10 cellular contexts compared by ENCODE assay signal in the genomic region with DNA sequence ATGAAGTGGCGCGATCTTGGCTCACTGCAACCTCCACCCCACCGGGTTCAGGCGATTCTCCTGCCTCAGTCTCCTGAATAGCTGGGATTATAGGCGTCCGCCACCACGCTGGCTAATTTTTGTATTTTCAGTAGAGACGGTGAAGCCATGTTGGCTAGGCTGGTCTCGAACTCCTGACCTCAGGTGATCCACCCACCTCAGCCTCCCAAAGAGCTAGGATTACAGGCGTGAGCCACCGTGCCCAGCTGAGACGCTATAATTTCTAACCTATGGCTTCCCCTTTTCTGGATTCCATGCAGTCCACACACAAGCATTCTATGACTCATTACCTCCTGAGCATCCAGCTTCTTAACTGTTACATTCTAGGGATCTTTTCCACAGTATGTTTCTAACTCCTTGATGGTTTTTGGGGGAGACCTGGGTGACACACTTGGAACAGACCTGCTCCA. TPM values are rescaled to one million over a fixed set of nuclear protein-coding genes. Genes with fewer than 3 reads are reported as not detected.
DNase-seq lines count a peak whose midpoint lies in the region; ATAC-seq and TF ChIP-seq lines count a peak whose summit lies in the region.
"Had no signal": no experiment of that assay in that cellular context is flagged by ENCODE, and none has a peak within 500 bp of the region (broad histone marks: within the 10 kb centered on the region; RNA-seq: fewer than 3 reads in every experiment).

No MANE protein-coding gene starts in this region.

- H3K4me1 Mint-ChIP-seq in T-helper 2 cell treated with Interferon-gamma antibody and Interleukin-4, amounts not matched to agents 5 μg/mL and 100 μg/mL, for 36 hours (ENCODE audit: low read depth), result peaks cover 18% of the 10 kb centered on the region
- H3K4me1 Mint-ChIP-seq in T-helper 17 cell, result peaks cover 23% of the 10 kb centered on the region
- H3K4me1 Mint-ChIP-seq in stimulated activated memory B cell treated with anti-CD40 and anti-IgM and Interleukin-4, amounts not matched to agents 10 μg/mL and 1 μg/mL and 100 μg/mL, for 72 hours, result peaks cover 58% of the 10 kb centered on the region

- DNase-seq in T-helper 2 cell treated with Interferon-gamma antibody and Interleukin-4, amounts not matched to agents 5 μg/mL and 100 μg/mL, for 36 hours (ENCODE audit: low spot score), result no peak
- DNase-seq in T-helper 2 cell, result no peak
- no peak for DNase-seq in T-helper 17 cell
- DNase-seq in fibroblast of the aortic adventitia (ENCODE audit: low read depth), result peak; percentile 78
- DNase-seq in GOT3 (lab: John Stamatoyannopoulos, UW), result no peak
- no peak for DNase-seq in GF-D8 (lab: John Stamatoyannopoulos, UW)
- DNase-seq: heart right ventricle had no signal

- H3K4me3 Mint-ChIP-seq in T-helper 2 cell treated with Interferon-gamma antibody and Interleukin-4, amounts not matched to agents 5 μg/mL and 100 μg/mL, for 36 hours, result no peak overlapping the region
- H3K4me3 Mint-ChIP-seq in T-helper 17 cell, result no peak overlapping the region
- H3K4me3 Mint-ChIP-seq in stimulated activated memory B cell treated with anti-CD40 and anti-IgM and Interleukin-4, amounts not matched to agents 10 μg/mL and 1 μg/mL and 100 μg/mL, for 72 hours, result no peak overlapping the region

- TF ChIP-seq CTCF in fibroblast of the aortic adventitia (IDR thresholded peaks at IDR 0.05; ENCODE audit: insufficient read depth, low read length), result no peak

- no peaks in the 10 kb centered on the region for H3K27me3 Mint-ChIP-seq in T-helper 2 cell treated with Interferon-gamma antibody and Interleukin-4, amounts not matched to agents 5 μg/mL and 100 μg/mL, for 36 hours (ENCODE audit: low read depth)
- no peaks in the 10 kb centered on the region for H3K27me3 Mint-ChIP-seq in T-helper 17 cell
- no peaks in the 10 kb centered on the region for H3K27me3 Mint-ChIP-seq in stimulated activated memory B cell treated with anti-CD40 and anti-IgM and Interleukin-4, amounts not matched to agents 10 μg/mL and 1 μg/mL and 100 μg/mL, for 72 hours

- ATAC-seq in T-helper 17 cell, result no peak
- ATAC-seq in stimulated activated memory B cell treated with anti-CD40 and anti-IgM and Interleukin-4, amounts not matched to agents 10 μg/mL and 1 μg/mL and 100 μg/mL, for 72 hours, result no peak
- no peak for ATAC-seq in HG03095 (IDR thresholded peaks at IDR 0.05; ENCODE audit: unreplicated experiment)

- peak overlapping the region; percentile 2 for H3K27ac Mint-ChIP-seq in T-helper 2 cell treated with Interferon-gamma antibody and Interleukin-4, amounts not matched to agents 5 μg/mL and 100 μg/mL, for 36 hours
- peak overlapping the region; percentile 60 for H3K27ac Mint-ChIP-seq in T-helper 17 cell
- peak overlapping the region; percentile 69 for H3K27ac Mint-ChIP-seq in stimulated activated memory B cell treated with anti-CD40 and anti-IgM and Interleukin-4, amounts not matched to agents 10 μg/mL and 1 μg/mL and 100 μg/mL, for 72 hours

- H3K9me3 Mint-ChIP-seq in T-helper 2 cell treated with Interferon-gamma antibody and Interleukin-4, amounts not matched to agents 5 μg/mL and 100 μg/mL, for 36 hours, result no peaks in the 10 kb centered on the region
- no peaks in the 10 kb centered on the region for H3K9me3 Mint-ChIP-seq in stimulated activated memory B cell treated with anti-CD40 and anti-IgM and Interleukin-4, amounts not matched to agents 10 μg/mL and 1 μg/mL and 100 μg/mL, for 72 hours

- H3K4me3 ChIP-seq in fibroblast of the aortic adventitia (ENCODE audit: low read depth, low read length), result no peak overlapping the region
- H3K4me3 ChIP-seq: BLaER1, heart right ventricle had no signal

- H3K9me3 ChIP-seq in T-helper 17 cell (ENCODE audit: control insufficient read depth, low read length, poor library complexity, severe bottlenecking), result no peaks in the 10 kb centered on the region
- H3K9me3 ChIP-seq: BLaER1, heart right ventricle had no signal

- H3K36me3 Mint-ChIP-seq in T-helper 2 cell treated with Interferon-gamma antibody and Interleukin-4, amounts not matched to agents 5 μg/mL and 100 μg/mL, for 36 hours (ENCODE audit: low read depth), result peaks cover 49% of the 10 kb centered on the region
- H3K36me3 Mint-ChIP-seq in T-helper 17 cell (ENCODE audit: low read depth), result peaks cover 7% of the 10 kb centered on the region
- H3K36me3 Mint-ChIP-seq in stimulated activated memory B cell treated with anti-CD40 and anti-IgM and Interleukin-4, amounts not matched to agents 10 μg/mL and 1 μg/mL and 100 μg/mL, for 72 hours, result peaks cover 28% of the 10 kb centered on the region

RNA-seq across cellular contexts. Expression of a gene that starts 11.9 kb away (rescaled TPM):
- total RNA-seq in T-helper 17 cell (10 to 100 TPM; 63.6 to 80.6 TPM), fibroblast of the aortic adventitia (ENCODE audit: low replicate concordance) (28.5 and 64.5 TPM in 2 replicates)

RNA-seq across cellular contexts. Expression of a gene that starts 53.6 kb away (rescaled TPM):
- 1,000 to 10,000 TPM; 1,429 to 1,736 TPM for total RNA-seq in T-helper 17 cell
- total RNA-seq in fibroblast of the aortic adventitia (ENCODE audit: low replicate concordance), result 3,849 and 4,291 TPM in 2 replicates

Comparison
In these comparisons a context has a peak if more than half of its experiments do, and no peak if none do; other contexts are left out.
1. H3K27ac Mint-ChIP-seq: peak in every context shown above with its lines; median percentile 69 in stimulated activated memory B cell treated with anti-CD40 and anti-IgM and Interleukin-4, amounts not matched to agents 10 μg/mL and 1 μg/mL and 100 μg/mL, for 72 hours; 60 in T-helper 17 cell; 2 in T-helper 2 cell treated with Interferon-gamma antibody and Interleukin-4, amounts not matched to agents 5 μg/mL and 100 μg/mL, for 36 hours.